8 cellular contexts compared by ENCODE assay signal in genomic region chr3:107208100-107208499, GRCh38.
A peak's percentile ranks its signal among the peaks of the same experiment; 100 is the strongest.
DNase-seq lines count a peak whose midpoint lies in the region; ATAC-seq and TF ChIP-seq lines count a peak whose summit lies in the region.

No MANE protein-coding gene starts in this region.

- ATAC-seq in lower lobe of right lung, result peak; percentile 64 to 72
- ATAC-seq in upper lobe of right lung, result peak; percentile 75
- ATAC-seq in GM19452 (IDR thresholded peaks at IDR 0.05; ENCODE audit: unreplicated experiment), result no peak
- no peak for ATAC-seq in GM19351 (IDR thresholded peaks at IDR 0.05; ENCODE audit: unreplicated experiment)

- H3K27ac ChIP-seq in ACC112 (ENCODE audit: low read depth, low read length), result peak overlapping the region; percentile 93
- peak overlapping the region; percentile 28 for H3K27ac ChIP-seq in lower lobe of right lung
- H3K27ac ChIP-seq in upper lobe of right lung, result no peak overlapping the region

- intact Hi-C loops in lower lobe of right lung (cut with DNase I) (no loop called here), upper lobe of right lung (cut with DNase I) (no loop called here)

- H3K4me3 ChIP-seq in ACC112 (ENCODE audit: low read depth, low read length) (peak overlapping the region; percentile 43), cardiac fibroblast (replicated peaks in 1 of 2; ENCODE audit: low read depth in 2 of 2, low read length in 2 of 2) (no peak overlapping the region), lower lobe of right lung (no peak overlapping the region), upper lobe of right lung (no peak overlapping the region)

- DNase-seq in LHCN-M2 (ENCODE audit: low read depth) (peak; percentile 100), cardiac fibroblast (ENCODE audit: low read depth in 2 of 2) (peak; percentile 98 to 99), lower lobe of right lung (no peak), upper lobe of right lung (no peak), cortex of kidney (lab: John Stamatoyannopoulos, UW) (no peak)

- H3K4me1 ChIP-seq in ACC112 (ENCODE audit: control insufficient read depth, insufficient read depth, low read length, unreplicated experiment), result peaks cover 49% of the 10 kb centered on the region
- peaks cover 7% of the 10 kb centered on the region for H3K4me1 ChIP-seq in lower lobe of right lung
- H3K4me1 ChIP-seq in upper lobe of right lung, result peaks cover 25% of the 10 kb centered on the region

- H3K27me3 ChIP-seq in ACC112 (ENCODE audit: insufficient read depth, low read length), result no peaks in the 10 kb centered on the region
- H3K27me3 ChIP-seq in lower lobe of right lung (ENCODE audit: low read depth), result no peaks in the 10 kb centered on the region
- H3K27me3 ChIP-seq in upper lobe of right lung, result no peaks in the 10 kb centered on the region

- no peaks in the 10 kb centered on the region for H3K36me3 ChIP-seq in ACC112 (ENCODE audit: insufficient read depth, low read length)
- no peaks in the 10 kb centered on the region for H3K36me3 ChIP-seq in lower lobe of right lung
- no peaks in the 10 kb centered on the region for H3K36me3 ChIP-seq in upper lobe of right lung

- H3K9me3 ChIP-seq in lower lobe of right lung, result no peaks in the 10 kb centered on the region
- no peaks in the 10 kb centered on the region for H3K9me3 ChIP-seq in upper lobe of right lung

- H2AFZ ChIP-seq in ACC112 (ENCODE audit: low read length, unreplicated experiment), result no peak overlapping the region

- TF ChIP-seq CTCF in cardiac fibroblast (IDR thresholded peaks at IDR 0.05; ENCODE audit: low read depth, low read length), result no peak
- no peak for TF ChIP-seq CTCF in lower lobe of right lung (IDR thresholded peaks at IDR 0.05)
- TF ChIP-seq CTCF in upper lobe of right lung (IDR thresholded peaks at IDR 0.05), result no peak

- H3K79me2 ChIP-seq in ACC112 (ENCODE audit: control insufficient read depth, insufficient read depth, low read length, unreplicated experiment), result no peaks in the 10 kb centered on the region

Comparison
In these comparisons a context has a peak if more than half of its experiments do, and no peak if none do; other contexts are left out.
1. DNase-seq: peak in LHCN-M2 (single experiment) and cardiac fibroblast (2 of 2); none in lower lobe of right lung (single experiment), upper lobe of right lung (single experiment) and cortex of kidney (single experiment).
2. ATAC-seq: peak in lower lobe of right lung (2 of 2) and upper lobe of right lung (single experiment); none in GM19452 (single experiment) and GM19351 (single experiment).